16 cellular contexts compared by ENCODE assay signal in genomic region chr3:150177673-150178378, GRCh38.
DNase-seq lines count a peak whose midpoint lies in the region; TF ChIP-seq lines count a peak whose summit lies in the region.
"Had no signal": no experiment of that assay in that cellular context is flagged by ENCODE, and none has a peak within 500 bp of the region (broad histone marks: within the 10 kb centered on the region; RNA-seq: fewer than 3 reads in every experiment).

No MANE protein-coding gene starts in this region.

- no peak overlapping the region for H3K27ac Mint-ChIP-seq in nephron progenitor cell
- H3K27ac Mint-ChIP-seq: activated T-helper 17 cell treated with anti-CD3 and anti-CD28 coated beads, Interleukin-2, amount 50 U/mL, for 72 hours; progenitor cell of endocrine pancreas had no signal

- H3K36me3 Mint-ChIP-seq in nephron progenitor cell (ENCODE audit: low read depth) = no peaks in the 10 kb centered on the region

- no peak overlapping the region for H3K4me2 ChIP-seq in mammary epithelial cell (ENCODE audit: insufficient read depth, low read depth, low read length)
- H3K4me2 ChIP-seq: BLaER1 had no signal

- H3K27ac ChIP-seq in AG04450 (ENCODE audit: low read depth, low read length) (no peak overlapping the region), mammary epithelial cell (ENCODE audit: insufficient read depth, low read depth, low read length) (no peak overlapping the region)
- H3K27ac ChIP-seq: BLaER1 had no signal

- CTCF ChIA-PET in AG04450 (lab: Charles Lee) (interaction anchor here (0.8 to 3.7 kb wide), 5 partner anchors 43 to 298 kb away, joined by 3 to 13 read pairs (median 4); no protein-coding TSS in a partner anchor), mammary epithelial cell (lab: Charles Lee; ENCODE audit: low non-redundant PET) (interaction anchor here (0.6 kb wide), 1 partner anchor 34 kb away, joined by 3 read pairs; no protein-coding TSS in a partner anchor)

- BruUV-seq in mammary epithelial cell (replicated peaks; lab: Mats Ljungman, UMichigan) = no TSS peak

- intact Hi-C loops in mammary epithelial cell (cut with micrococcal nuclease) = no loop called here

- H3K36me3 ChIP-seq in mammary epithelial cell (ENCODE audit: insufficient read depth, low read length) = no peaks in the 10 kb centered on the region
- H3K36me3 ChIP-seq: BLaER1 had no signal

- no peak overlapping the region for H2AFZ ChIP-seq in mammary epithelial cell (ENCODE audit: low read depth, low read length)

- POLR2A ChIA-PET in AG04450 (lab: Yijun Ruan, JAX) = interaction anchor here (0.8 to 1.1 kb wide), 2 partner anchors 30 to 49 kb away, joined by 3 to 4 read pairs; no protein-coding TSS in a partner anchor

- H3K9me3 ChIP-seq in AG04450 (ENCODE audit: control insufficient read depth, insufficient read depth, low read length) (no peaks in the 10 kb centered on the region), mammary epithelial cell (replicated peaks; ENCODE audit: insufficient read depth, low read length) (no peaks in the 10 kb centered on the region)

- in situ Hi-C loops in mammary epithelial cell (cut with MboI; ENCODE audit: low sequenced_read_pairs in 2 of 2) = no loop called here
- in situ Hi-C loops in GM13977 (cut with MboI; ENCODE audit: low pct_unique_long_range_greater_than_20kb, low sequenced_read_pairs, unreplicated experiment) = loop anchor here (10.0 kb wide), 1 partner anchor 203 kb away; the partner anchor contains the start of gene PFN2

- H4K20me1 ChIP-seq in mammary epithelial cell (ENCODE audit: insufficient read depth, low read length) = no peaks in the 10 kb centered on the region
- H4K20me1 ChIP-seq: BLaER1 had no signal

- no peak overlapping the region for H3K9ac ChIP-seq in mammary epithelial cell (ENCODE audit: insufficient read depth, low read length)
- H3K9ac ChIP-seq: BLaER1 had no signal

- TF ChIP-seq CTCF in AG04450 (IDR thresholded peaks at IDR 0.05; ENCODE audit: low read depth, low read length) (no peak), mammary epithelial cell (conservative IDR thresholded peaks at IDR 0.05 in 1 of 2, IDR thresholded peaks at IDR 0.05 in 1 of 2; ENCODE audit: extremely low read depth in 1 of 2, insufficient read depth in 1 of 2, low read depth in 1 of 2, low read length in 2 of 2) (no peak), GM13977 (IDR thresholded peaks at IDR 0.05; ENCODE audit: extremely low read depth, insufficient read depth, missing control alignments) (no peak), nephron progenitor cell (IDR thresholded peaks at IDR 0.05) (no peak)

- WGBS in mammary epithelial cell (ENCODE audit: low coverage, missing lambda C conversion rate) = 87% methylated on average over 4 of the region's 4 CpGs

- H3K4me3 Mint-ChIP-seq in nephron progenitor cell = no peak overlapping the region
- H3K4me3 Mint-ChIP-seq: activated T-helper 17 cell treated with anti-CD3 and anti-CD28 coated beads, Interleukin-2, amount 50 U/mL, for 72 hours had no signal

- no peaks in the 10 kb centered on the region for H3K27me3 Mint-ChIP-seq in nephron progenitor cell (ENCODE audit: low read depth, poor library complexity)

- no peaks in the 10 kb centered on the region for H3K79me2 ChIP-seq in mammary epithelial cell (ENCODE audit: insufficient read depth, low read length)

- no peaks in the 10 kb centered on the region for H3K4me1 ChIP-seq in mammary epithelial cell (ENCODE audit: insufficient read depth, low read length)
- H3K4me1 ChIP-seq: BLaER1 had no signal

- DNase-seq in AG04450 (ENCODE audit: low read depth, low spot score) (peak; percentile 10), HT1080 (ENCODE audit: low read depth) (peak; percentile 83), mammary epithelial cell (peak; percentile 69), kidney glomerular epithelial cell (lab: John Stamatoyannopoulos, UW) (peak; percentile 91), HUDEP-2 (lab: John Stamatoyannopoulos, UW; ENCODE audit: unreplicated experiment in 76 of 76) (no peak), GM13977 (ENCODE audit: low spot score) (no peak), nephron progenitor cell (no peak), DMS79 treated with DMSO at 0.1 percent for 48 hours (lab: John Stamatoyannopoulos, UW) (no peak)
- DNase-seq: activated CD4-positive, alpha-beta T cell treated with anti-CD3 and anti-CD28 coated beads, Interleukin-2, amount 50 U/mL, for 1 hour; midbrain; NCI-H1092 treated with DMSO at 0.1 percent for 48 hours; NCI-H446; OCI-M1 had no signal

- H3K9me3 Mint-ChIP-seq in nephron progenitor cell = peaks cover 9% of the 10 kb centered on the region
- H3K9me3 Mint-ChIP-seq: activated T-helper 17 cell treated with anti-CD3 and anti-CD28 coated beads, Interleukin-2, amount 50 U/mL, for 72 hours had no signal

- dilution Hi-C loops in mammary epithelial cell (cut with HindIII; ENCODE audit: low sequenced_read_pairs) = no loop called here

- no peaks in the 10 kb centered on the region for H3K4me1 Mint-ChIP-seq in nephron progenitor cell
- H3K4me1 Mint-ChIP-seq: activated T-helper 17 cell treated with anti-CD3 and anti-CD28 coated beads, Interleukin-2, amount 50 U/mL, for 72 hours had no signal

- H3K27me3 ChIP-seq in AG04450 (ENCODE audit: control insufficient read depth, insufficient read depth, low read length) (no peaks in the 10 kb centered on the region), mammary epithelial cell (ENCODE audit: insufficient read depth, low read length) (no peaks in the 10 kb centered on the region)
- H3K27me3 ChIP-seq: BLaER1 had no signal

- no peak overlapping the region for H3K4me3 ChIP-seq in AG04450 (ENCODE audit: low read depth, low read length)
- no peak overlapping the region for H3K4me3 ChIP-seq in mammary epithelial cell (replicated peaks in 1 of 3; ENCODE audit: insufficient read depth in 1 of 3, low read depth in 2 of 3, low read length in 3 of 3)
- H3K4me3 ChIP-seq: BLaER1 had no signal

Comparison
In these comparisons a context has a peak if more than half of its experiments do, and no peak if none do; other contexts are left out.
1. DNase-seq: peak in AG04450 (single experiment), HT1080 (single experiment), mammary epithelial cell (single experiment) and kidney glomerular epithelial cell (single experiment); none in HUDEP-2 (0 of 76), GM13977 (single experiment), nephron progenitor cell (single experiment) and DMS79 treated with DMSO at 0.1 percent for 48 hours (single experiment).